1 cellular context compared by ENCODE assay signal in genomic region chr10:124418726-124419501, GRCh38.
TF ChIP-seq lines count a peak whose summit lies in the region.

OAT (minus strand) TSS chr10:124418923; CDS start chr10:124412171, 6,752 bp downstream.

TF ChIP-seq in K562, 482 proteins besides CTCF, POLR2A, EP300 and RAD21 (continued from another document and continues in another):
- TF ChIP-seq THAP7 (CRISPR knock-in tag; IDR thresholded peaks at IDR 0.05), result no peak
- no peak for TF ChIP-seq BRF2 (IDR thresholded peaks at IDR 0.05; ENCODE audit: borderline replicate concordance, insufficient read depth, insufficient read length)
- no peak for TF ChIP-seq PTRF (tag; IDR thresholded peaks at IDR 0.05)
- TF ChIP-seq SNAPC5 (CRISPR knock-in tag; IDR thresholded peaks at IDR 0.05), result no peak
- no peak for TF ChIP-seq KDM2B (CRISPR knock-in tag; IDR thresholded peaks at IDR 0.05)
- no peak for TF ChIP-seq NCOA4 (IDR thresholded peaks at IDR 0.05; ENCODE audit: partially characterized antibody)
- TF ChIP-seq ETV6 (IDR thresholded peaks at IDR 0.05; ENCODE audit: borderline replicate concordance in 1 of 2, low read depth in 2 of 2, low read length in 1 of 2), result no peak
- TF ChIP-seq ETV6 (CRISPR knock-in tag; IDR thresholded peaks at IDR 0.05; ENCODE audit: borderline replicate concordance), result no peak
- TF ChIP-seq SRF (CRISPR knock-in tag; IDR thresholded peaks at IDR 0.05), result peak in 1 of 2 experiments; percentile 64; a peak in 1 of 4 replicates
- TF ChIP-seq HDGF (IDR thresholded peaks at IDR 0.05), result no peak
- no peak for TF ChIP-seq RFX5 (IDR thresholded peaks at IDR 0.05; ENCODE audit: low read depth, low read length)
- no peak for TF ChIP-seq ZNF41 (CRISPR knock-in tag; conservative IDR thresholded peaks at IDR 0.05)
- no peak for TF ChIP-seq CAMTA2 (CRISPR knock-in tag; conservative IDR thresholded peaks at IDR 0.05)
- TF ChIP-seq ZNF699 (CRISPR knock-in tag; IDR thresholded peaks at IDR 0.05; ENCODE audit: insufficient replicate concordance), result no peak
- no peak for TF ChIP-seq ZBTB43 (CRISPR knock-in tag; IDR thresholded peaks at IDR 0.05)
- no peak for TF ChIP-seq CHCHD3 (CRISPR knock-in tag; IDR thresholded peaks at IDR 0.05)
- TF ChIP-seq ZNF239 (CRISPR knock-in tag; IDR thresholded peaks at IDR 0.05), result no peak
- TF ChIP-seq HINFP (tag; conservative IDR thresholded peaks at IDR 0.05; ENCODE audit: low read depth), result no peak
- no peak for TF ChIP-seq ZNF354B (CRISPR knock-in tag; IDR thresholded peaks at IDR 0.05)
- no peak for TF ChIP-seq ZFP91 (CRISPR knock-in tag; IDR thresholded peaks at IDR 0.05)
- TF ChIP-seq ZBTB33 (CRISPR knock-in tag; IDR thresholded peaks at IDR 0.05), result no peak
- no peak for TF ChIP-seq IFI16 (CRISPR knock-in tag; IDR thresholded peaks at IDR 0.05)
- TF ChIP-seq CREB5 (CRISPR knock-in tag; IDR thresholded peaks at IDR 0.05), result no peak
- TF ChIP-seq BRD4 (IDR thresholded peaks at IDR 0.05), result no peak
- TF ChIP-seq MCM7 (IDR thresholded peaks at IDR 0.05), result no peak
- no peak for TF ChIP-seq BDP1 (IDR thresholded peaks at IDR 0.05; ENCODE audit: insufficient read depth, insufficient read length)
- no peak for TF ChIP-seq KLF10 (CRISPR knock-in tag; IDR thresholded peaks at IDR 0.05)
- no peak for TF ChIP-seq ZNF282 (CRISPR knock-in tag; IDR thresholded peaks at IDR 0.05)
- no peak for TF ChIP-seq HLTF (IDR thresholded peaks at IDR 0.05)
- TF ChIP-seq ZNF184 (CRISPR knock-in tag; IDR thresholded peaks at IDR 0.05), result no peak
- no peak for TF ChIP-seq CEBPG (CRISPR knock-in tag; IDR thresholded peaks at IDR 0.05)
- TF ChIP-seq CEBPG (tag; conservative IDR thresholded peaks at IDR 0.05 in 1 of 2, IDR thresholded peaks at IDR 0.05 in 1 of 2), result no peak
- no peak for TF ChIP-seq ZNF764 (CRISPR knock-in tag; IDR thresholded peaks at IDR 0.05; ENCODE audit: low read depth)
- TF ChIP-seq RCOR1 (IDR thresholded peaks at IDR 0.05; ENCODE audit: borderline replicate concordance in 1 of 2, low read depth in 2 of 2, low read length in 2 of 2), result no peak
- TF ChIP-seq MYNN (IDR thresholded peaks at IDR 0.05), result no peak
- no peak for TF ChIP-seq MYNN (CRISPR knock-in tag; IDR thresholded peaks at IDR 0.05)
- TF ChIP-seq PYGO2 (tag; IDR thresholded peaks at IDR 0.05), result no peak
- TF ChIP-seq PRDM10 (IDR thresholded peaks at IDR 0.05; ENCODE audit: partially characterized antibody), result no peak
- TF ChIP-seq HSF4 (CRISPR knock-in tag; IDR thresholded peaks at IDR 0.05; ENCODE audit: borderline replicate concordance), result no peak
- no peak for TF ChIP-seq ZBTB1 (CRISPR knock-in tag; IDR thresholded peaks at IDR 0.05; ENCODE audit: borderline replicate concordance, low read depth)
- no peak for TF ChIP-seq SFPQ (IDR thresholded peaks at IDR 0.05; ENCODE audit: low read depth, low read length)
- no peak for TF ChIP-seq ZBTB26 (CRISPR knock-in tag; IDR thresholded peaks at IDR 0.05)
- no peak for TF ChIP-seq U2AF1 (optimal IDR thresholded peaks at IDR 0.05; ENCODE audit: low read depth, low read length)
- no peak for TF ChIP-seq POLR3A (IDR thresholded peaks at IDR 0.05; ENCODE audit: borderline replicate concordance, extremely low read depth, insufficient read depth, insufficient read length)
- peak in 1 of 2 experiments; percentile 26; a peak in 2 of 4 replicates for TF ChIP-seq NONO (IDR thresholded peaks at IDR 0.05; ENCODE audit: low read depth in 2 of 2, low read length in 1 of 2)
- TF ChIP-seq ELF1 (tag; IDR thresholded peaks at IDR 0.05), result no peak
